In the genomic region with DNA sequence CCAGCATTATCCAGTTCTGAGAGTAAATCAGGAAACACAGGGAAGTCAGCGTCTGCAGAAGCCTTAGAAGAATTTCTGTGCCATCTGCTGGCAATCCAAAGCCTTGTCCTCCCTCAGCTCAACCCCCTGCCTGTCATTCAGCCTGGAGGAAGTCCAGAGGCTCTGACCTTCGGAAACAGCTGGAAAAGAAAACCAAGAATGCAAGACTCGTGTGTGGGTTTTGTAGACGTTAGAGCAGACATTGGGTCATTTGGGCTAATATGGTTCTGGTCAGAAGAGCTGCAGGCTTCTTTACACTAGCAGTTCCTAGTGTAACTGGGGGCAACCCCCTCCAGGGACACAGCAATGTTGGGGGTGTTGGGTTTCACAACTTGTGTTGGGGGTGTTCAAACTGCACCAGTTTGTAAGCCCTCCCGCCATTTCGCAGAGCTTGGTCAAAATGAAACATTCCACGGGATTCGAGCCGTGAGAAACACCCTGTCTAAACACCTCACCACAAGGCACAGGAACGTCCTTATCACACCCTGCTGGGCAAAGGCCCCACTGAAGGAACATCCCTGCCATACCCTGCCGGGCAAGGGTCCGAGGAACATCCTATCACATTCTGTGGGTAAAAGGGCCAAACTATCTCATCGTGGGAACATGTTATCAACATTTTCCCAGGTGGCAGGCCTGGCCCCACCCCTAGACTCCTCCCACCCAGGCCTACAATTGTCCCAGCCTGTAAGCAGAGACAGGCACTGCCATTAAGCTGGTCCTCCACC, we compare ENCODE assay signal across 18 cellular contexts. TPM values are rescaled to one million over a fixed set of nuclear protein-coding genes. Genes with fewer than 3 reads are reported as not detected.
DNase-seq lines count a peak whose midpoint lies in the region; ATAC-seq and TF ChIP-seq lines count a peak whose summit lies in the region.
"Had no signal": no experiment of that assay in that cellular context is flagged by ENCODE, and none has a peak within 500 bp of the region (broad histone marks: within the 10 kb centered on the region; RNA-seq: fewer than 3 reads in every experiment).

No MANE protein-coding gene starts in this region.

- no peaks in the 10 kb centered on the region for H3K4me1 Mint-ChIP-seq in activated CD8-positive, alpha-beta memory T cell treated with anti-CD3 and anti-CD28 coated beads, Interleukin-2, amount 10 ng/mL, durations not matched to agents 7 days and 5 days

- H3K27me3 Mint-ChIP-seq in activated CD8-positive, alpha-beta memory T cell treated with anti-CD3 and anti-CD28 coated beads, Interleukin-2, amount 10 ng/mL, durations not matched to agents 7 days and 5 days = no peaks in the 10 kb centered on the region

- H3K27ac Mint-ChIP-seq in activated CD8-positive, alpha-beta memory T cell treated with anti-CD3 and anti-CD28 coated beads, Interleukin-2, amount 10 ng/mL, durations not matched to agents 7 days and 5 days = no peak overlapping the region
- H3K27ac Mint-ChIP-seq: activated CD8-positive, alpha-beta T cell treated with anti-CD3 and anti-CD28 coated beads for 36 hours; nephron had no signal

- CTCF ChIA-PET in activated CD8-positive, alpha-beta memory T cell treated with anti-CD3 and anti-CD28 coated beads, Interleukin-2, amount 10 ng/mL, durations not matched to agents 7 days and 5 days (lab: Charles Lee) = interaction anchor here (1.1 kb wide), 1 partner anchor 9 kb away, joined by 8 read pairs; no protein-coding TSS in a partner anchor

- no peak for ATAC-seq in activated CD8-positive, alpha-beta memory T cell treated with anti-CD3 and anti-CD28 coated beads, Interleukin-2, amount 10 ng/mL, durations not matched to agents 7 days and 5 days
- ATAC-seq in left colon (peak; percentile 51), GM19035 (IDR thresholded peaks at IDR 0.05; ENCODE audit: unreplicated experiment) (no peak)
- ATAC-seq: activated CD8-positive, alpha-beta T cell treated with anti-CD3 and anti-CD28 coated beads for 36 hours had no signal

- no peak overlapping the region for H3K4me3 Mint-ChIP-seq in activated CD8-positive, alpha-beta memory T cell treated with anti-CD3 and anti-CD28 coated beads, Interleukin-2, amount 10 ng/mL, durations not matched to agents 7 days and 5 days
- H3K4me3 Mint-ChIP-seq: activated CD8-positive, alpha-beta T cell treated with anti-CD3 and anti-CD28 coated beads for 36 hours; nephron had no signal

- no peak overlapping the region for H3K4me3 ChIP-seq in choroid plexus epithelial cell (ENCODE audit: low read depth, low read length)
- H3K4me3 ChIP-seq in testis = no peak overlapping the region
- no peak overlapping the region for H3K4me3 ChIP-seq in prostate gland
- H3K4me3 ChIP-seq: upper lobe of left lung had no signal

- TF ChIP-seq CTCF in choroid plexus epithelial cell (conservative IDR thresholded peaks at IDR 0.05; ENCODE audit: low read depth, low read length) = peak; percentile 51
- TF ChIP-seq CTCF in testis (IDR thresholded peaks at IDR 0.05) = no peak
- TF ChIP-seq CTCF in prostate gland (IDR thresholded peaks at IDR 0.05) = no peak

- H3K9me3 ChIP-seq in testis (no peaks in the 10 kb centered on the region), prostate gland (no peaks in the 10 kb centered on the region)
- H3K9me3 ChIP-seq: upper lobe of left lung had no signal

- H3K27ac ChIP-seq in testis (no peak overlapping the region), prostate gland (no peak overlapping the region)
- H3K27ac ChIP-seq: upper lobe of left lung had no signal

- H3K36me3 Mint-ChIP-seq in activated CD8-positive, alpha-beta memory T cell treated with anti-CD3 and anti-CD28 coated beads, Interleukin-2, amount 10 ng/mL, durations not matched to agents 7 days and 5 days = no peaks in the 10 kb centered on the region

- WGBS in testis, 2 donors = 47 to 55% methylated on average over 13 of the region's 13 CpGs
- WGBS in prostate gland = 67% methylated on average over 13 of the region's 13 CpGs

- H3K27me3 ChIP-seq in testis (no peaks in the 10 kb centered on the region), prostate gland (replicated peaks; ENCODE audit: insufficient read depth) (no peaks in the 10 kb centered on the region)
- H3K27me3 ChIP-seq: upper lobe of left lung had no signal

- H3K36me3 ChIP-seq in testis (ENCODE audit: low read depth, missing control alignments) (no peaks in the 10 kb centered on the region), prostate gland (no peaks in the 10 kb centered on the region)
- H3K36me3 ChIP-seq: upper lobe of left lung had no signal

- intact Hi-C loops in left colon (cut with DNase I, micrococcal nuclease) = no loop called here
- intact Hi-C loops in testis (cut with DNase I; ENCODE audit: low total_unique reads) = no loop called here
- intact Hi-C loops in prostate gland (cut with DNase I) = no loop called here

- TF ChIP-seq POLR2A in testis (IDR thresholded peaks at IDR 0.05) (no peak), prostate gland (IDR thresholded peaks at IDR 0.05) (no peak)

- H3K9me3 Mint-ChIP-seq in activated CD8-positive, alpha-beta memory T cell treated with anti-CD3 and anti-CD28 coated beads, Interleukin-2, amount 10 ng/mL, durations not matched to agents 7 days and 5 days (ENCODE audit: low read depth) = no peaks in the 10 kb centered on the region
- H3K9me3 Mint-ChIP-seq: activated CD8-positive, alpha-beta T cell treated with anti-CD3 and anti-CD28 coated beads for 36 hours; nephron had no signal

- peak; percentile 28 for DNase-seq in activated CD8-positive, alpha-beta memory T cell treated with anti-CD3 and anti-CD28 coated beads, Interleukin-2, amount 10 ng/mL, durations not matched to agents 7 days and 5 days
- no peak for DNase-seq in activated CD8-positive, alpha-beta memory T cell treated with anti-CD3 and anti-CD28 coated beads for 24 hours
- DNase-seq in choroid plexus epithelial cell (ENCODE audit: low read depth) = peak; percentile 89
- DNase-seq in left colon = no peak
- DNase-seq in testis = peak; percentile 30
- no peak for DNase-seq in prostate gland (ENCODE audit: low spot score)
- no peak for DNase-seq in ureter (ENCODE audit: low spot score)
- DNase-seq: activated CD8-positive, alpha-beta T cell treated with anti-CD3 and anti-CD28 coated beads for 36 hours; activated naive CD4-positive, alpha-beta T cell; DMS53; NCI-H2107; T-helper 1 cell; upper lobe of left lung had no signal

- H3K4me1 ChIP-seq in testis (peaks cover 14% of the 10 kb centered on the region), prostate gland (replicated peaks) (no peaks in the 10 kb centered on the region)
- H3K4me1 ChIP-seq: upper lobe of left lung had no signal

RNA-seq across cellular contexts. Expression of gene SERPINA4, which starts 21.0 kb away (rescaled TPM):
- total RNA-seq in activated CD8-positive, alpha-beta memory T cell treated with anti-CD3 and anti-CD28 coated beads, Interleukin-2, amount 10 ng/mL, durations not matched to agents 7 days and 5 days = not detected
- not detected for total RNA-seq in left colon
- total RNA-seq in testis = under 1 TPM in 1 of 2 donors, not detected in 1; 0.19 TPM
- 0.25 TPM for polyA plus RNA-seq in testis (ENCODE audit: insufficient read depth, low read depth, low replicate concordance)
- total RNA-seq in prostate gland = 1 to 10 TPM in 1 of 2 donors, not detected in 1; 2.2 TPM
- not detected for total RNA-seq in ureter
- total RNA-seq: activated CD8-positive, alpha-beta T cell treated with anti-CD3 and anti-CD28 coated beads for 36 hours; frontal cortex; MCF 10A had no signal
- polyA plus RNA-seq: keratinocyte had no signal

RNA-seq across cellular contexts. Expression of gene SERPINA12, which starts 30.9 kb away (rescaled TPM):
- total RNA-seq in activated CD8-positive, alpha-beta memory T cell treated with anti-CD3 and anti-CD28 coated beads, Interleukin-2, amount 10 ng/mL, durations not matched to agents 7 days and 5 days = not detected
- total RNA-seq in left colon (not detected), testis (under 1 TPM; 0.25 to 0.47 TPM), prostate gland (1 to 10 TPM in 1 of 2 donors, under 1 TPM in 1; 0.82 to 1.1 TPM), ureter (not detected)
- polyA plus RNA-seq in testis (ENCODE audit: insufficient read depth, low read depth, low replicate concordance) = not detected
- total RNA-seq: activated CD8-positive, alpha-beta T cell treated with anti-CD3 and anti-CD28 coated beads for 36 hours; frontal cortex; MCF 10A; upper lobe of left lung had no signal

RNA-seq across cellular contexts. Expression of gene SERPINA5, which starts 41.0 kb away (rescaled TPM):
- total RNA-seq in activated CD8-positive, alpha-beta memory T cell treated with anti-CD3 and anti-CD28 coated beads, Interleukin-2, amount 10 ng/mL, durations not matched to agents 7 days and 5 days = not detected
- total RNA-seq in left colon = under 1 TPM; 0.46 to 0.75 TPM
- total RNA-seq in testis = 1,000 to 10,000 TPM in 1 of 2 donors, 100 to 1,000 TPM in 1; 940 to 1,154 TPM
- polyA plus RNA-seq in testis (ENCODE audit: insufficient read depth, low read depth, low replicate concordance) = 1,170 TPM
- total RNA-seq in prostate gland = 100 to 1,000 TPM in 1 of 2 donors, 1 to 10 TPM in 1; 2.6 to 936 TPM
- total RNA-seq in ureter = 4.4 TPM
- total RNA-seq: activated CD8-positive, alpha-beta T cell treated with anti-CD3 and anti-CD28 coated beads for 36 hours; frontal cortex had no signal
- polyA plus RNA-seq: keratinocyte had no signal

Comparison
In these comparisons a context has a peak if more than half of its experiments do, and no peak if none do; other contexts are left out.
1. DNase-seq: peak in activated CD8-positive, alpha-beta memory T cell treated with anti-CD3 and anti-CD28 coated beads, Interleukin-2, amount 10 ng/mL, durations not matched to agents 7 days and 5 days (single experiment), choroid plexus epithelial cell (single experiment) and testis (single experiment); none in activated CD8-positive, alpha-beta memory T cell treated with anti-CD3 and anti-CD28 coated beads for 24 hours (single experiment), left colon (0 of 2), prostate gland (single experiment) and ureter (single experiment).